20 cellular contexts compared by ENCODE assay signal in genomic region chr2:52658598-52658997, GRCh38.
DNase-seq lines count a peak whose midpoint lies in the region; ATAC-seq and TF ChIP-seq lines count a peak whose summit lies in the region.
"Had no signal": no experiment of that assay in that cellular context is flagged by ENCODE, and none has a peak within 500 bp of the region (broad histone marks: within the 10 kb centered on the region; RNA-seq: fewer than 3 reads in every experiment).

No MANE protein-coding gene starts in this region.

- no peak overlapping the region for H2AFZ ChIP-seq in smooth muscle cell (ENCODE audit: low read depth)

- H4K20me1 ChIP-seq in smooth muscle cell (ENCODE audit: low read depth): no peaks in the 10 kb centered on the region

- peak overlapping the region; percentile 20 for H3K4me2 ChIP-seq in smooth muscle cell

- H3K4me3 ChIP-seq in astrocyte of the cerebellum (ENCODE audit: low read depth, low read length) (no peak overlapping the region), foreskin fibroblast (ENCODE audit: low read depth in 1 of 2, low read length in 2 of 2) (no peak overlapping the region), smooth muscle cell (no peak overlapping the region)
- H3K4me3 ChIP-seq: gastrocnemius medialis, thyroid gland had no signal

- TF ChIP-seq CTCF in astrocyte of the cerebellum (IDR thresholded peaks at IDR 0.05; ENCODE audit: low read depth, low read length, missing control alignments) (no peak), foreskin fibroblast (IDR thresholded peaks at IDR 0.05; ENCODE audit: low read depth, low read length) (no peak), smooth muscle cell (IDR thresholded peaks at IDR 0.05; ENCODE audit: borderline replicate concordance, insufficient read depth, poor library complexity, severe bottlenecking) (no peak)

- H3K36me3 ChIP-seq in smooth muscle cell (ENCODE audit: low read depth): no peaks in the 10 kb centered on the region
- H3K36me3 ChIP-seq: gastrocnemius medialis, thyroid gland had no signal

- H3K27me3 ChIP-seq in smooth muscle cell (ENCODE audit: low read depth): no peaks in the 10 kb centered on the region
- H3K27me3 ChIP-seq: gastrocnemius medialis, thyroid gland had no signal

- ATAC-seq in esophagus mucosa: no peak
- ATAC-seq: gastrocnemius medialis; left lobe of liver; Right ventricle myocardium inferior; stimulated activated naive B cell treated with anti-CD40 and anti-IgM and Interleukin-4, amounts not matched to agents 10 μg/mL and 1 μg/mL and 100 μg/mL, for 72 hours had no signal

- peak overlapping the region; percentile 51 for H3K27ac ChIP-seq in smooth muscle cell (ENCODE audit: low read depth)
- H3K27ac ChIP-seq: gastrocnemius medialis, thyroid gland had no signal

- in situ Hi-C loops in astrocyte of the cerebellum (cut with HindIII; ENCODE audit: low sequenced_read_pairs): no loop called here

- no peak overlapping the region for H3K9ac ChIP-seq in smooth muscle cell (ENCODE audit: low read depth)

- H3F3A ChIP-seq in smooth muscle cell (ENCODE audit: low read depth): no peaks in the 10 kb centered on the region

- H3K4me1 ChIP-seq in smooth muscle cell (ENCODE audit: low read depth): no peaks in the 10 kb centered on the region
- H3K4me1 ChIP-seq: gastrocnemius medialis, thyroid gland had no signal

- H3K79me2 ChIP-seq in smooth muscle cell (ENCODE audit: low read depth): no peaks in the 10 kb centered on the region

- H3K9me3 ChIP-seq in smooth muscle cell (replicated peaks; ENCODE audit: low read depth): no peaks in the 10 kb centered on the region
- H3K9me3 ChIP-seq: gastrocnemius medialis, thyroid gland had no signal

- DNase-seq in HS-5 (ENCODE audit: low read depth) (peak; percentile 37), astrocyte of the cerebellum (ENCODE audit: low read depth) (peak; percentile 83), foreskin fibroblast (peak; percentile 5 to 63), smooth muscle cell (lab: John Stamatoyannopoulos, UW; ENCODE audit: unreplicated experiment) (no peak), NCI-H1092 treated with DMSO at 0.1 percent for 48 hours (lab: John Stamatoyannopoulos, UW) (no peak)
- DNase-seq in stimulated activated CD4-positive, alpha-beta T cell treated with anti-CD3 and anti-CD28 coated beads, Interleukin-4, amount 100 ng/mL, for 1 hour: no peak
- DNase-seq: activated CD4-positive, alpha-beta T cell treated with anti-CD3 and anti-CD28 coated beads, Interleukin-2, amount 10 ng/mL, durations not matched to agents 7 days and 5 days; activated gamma-delta T cell treated with Interleukin-2 at 50 U/mL for 16 hours; COR-L47; endodermal cell; gastrocnemius medialis; KG1; NCI-H1092; retina; stimulated activated naive B cell treated with anti-CD40 and anti-IgM and Interleukin-4, amounts not matched to agents 10 μg/mL and 1 μg/mL and 100 μg/mL, for 72 hours; SW 1271; thyroid gland had no signal

- WGBS in smooth muscle cell (ENCODE audit: low lambda C conversion rate): 15% methylated on average over 1 of the region's 1 CpG

Comparison
In these comparisons a context has a peak if more than half of its experiments do, and no peak if none do; other contexts are left out.
1. DNase-seq: peak in HS-5 (single experiment), astrocyte of the cerebellum (single experiment) and foreskin fibroblast (2 of 2); none in smooth muscle cell (single experiment), stimulated activated CD4-positive, alpha-beta T cell treated with anti-CD3 and anti-CD28 coated beads, Interleukin-4, amount 100 ng/mL, for 1 hour (single experiment) and NCI-H1092 treated with DMSO at 0.1 percent for 48 hours (single experiment).